ENCODE assay signal across 9 cellular contexts in genomic region chr5:147455321-147455720, GRCh38. TPM values are rescaled to one million over a fixed set of nuclear protein-coding genes. Genes with fewer than 3 reads are reported as not detected.
DNase-seq lines count a peak whose midpoint lies in the region; ATAC-seq and TF ChIP-seq lines count a peak whose summit lies in the region.
"Had no signal": no experiment of that assay in that cellular context is flagged by ENCODE, and none has a peak within 500 bp of the region (broad histone marks: within the 10 kb centered on the region; RNA-seq: fewer than 3 reads in every experiment).

No MANE protein-coding gene starts in this region.

- no TSS peak for BruUV-seq in Caco-2 (replicated peaks; lab: Mats Ljungman, UMichigan)

- no peaks in the 10 kb centered on the region for H3K36me3 ChIP-seq in Caco-2 (ENCODE audit: control insufficient read depth, insufficient read depth, low read length)

- H3K4me1 ChIP-seq in Caco-2, result peaks cover 17% of the 10 kb centered on the region

- DNase-seq in Caco-2, result no peak
- DNase-seq in astrocyte of the cerebellum (ENCODE audit: low read depth), result peak; percentile 90
- no peak for DNase-seq in ACHN
- DNase-seq in OCI-M2 (lab: John Stamatoyannopoulos, UW; ENCODE audit: unreplicated experiment), result no peak
- DNase-seq in NCI-H1930 (lab: John Stamatoyannopoulos, UW), result no peak
- DNase-seq in activated CD4-positive, alpha-beta memory T cell treated with anti-CD3 and anti-CD28 coated beads, Interleukin-2, amount 10 ng/mL, durations not matched to agents 7 days and 5 days, result no peak
- DNase-seq: NCI-H510A treated with DMSO at 0.1 percent for 48 hours had no signal

- no peaks in the 10 kb centered on the region for H3K27me3 ChIP-seq in Caco-2 (replicated peaks; ENCODE audit: control insufficient read depth, insufficient read depth, low read length)

- H3K9me3 Mint-ChIP-seq in Caco-2 (ENCODE audit: unreplicated experiment) (peaks cover 5% of the 10 kb centered on the region), nephron (peaks cover 2% of the 10 kb centered on the region)
- no peaks in the 10 kb centered on the region for H3K9me3 Mint-ChIP-seq in activated CD4-positive, alpha-beta memory T cell treated with anti-CD3 and anti-CD28 coated beads, Interleukin-2, amount 10 ng/mL, durations not matched to agents 7 days and 5 days

- peak; percentile 39 for ATAC-seq in HG02870 (IDR thresholded peaks at IDR 0.05; ENCODE audit: unreplicated experiment)

- H3K27ac Mint-ChIP-seq in Caco-2 (ENCODE audit: unreplicated experiment) (no peak overlapping the region), nephron (peak overlapping the region; percentile 75 to 96 (median 89))
- no peak overlapping the region for H3K27ac Mint-ChIP-seq in activated CD4-positive, alpha-beta memory T cell treated with anti-CD3 and anti-CD28 coated beads, Interleukin-2, amount 10 ng/mL, durations not matched to agents 7 days and 5 days

- no peak for TF ChIP-seq CTCF in Caco-2 (IDR thresholded peaks at IDR 0.05; ENCODE audit: insufficient read depth in 1 of 2, low read depth in 1 of 2, low read length in 1 of 2, severe bottlenecking in 1 of 2, unreplicated experiment in 1 of 2)
- TF ChIP-seq CTCF in astrocyte of the cerebellum (IDR thresholded peaks at IDR 0.05; ENCODE audit: low read depth, low read length, missing control alignments), result no peak
- TF ChIP-seq CTCF in nephron (IDR thresholded peaks at IDR 0.05; ENCODE audit: unreplicated experiment in 3 of 3), result no peak

- in situ Hi-C loops in astrocyte of the cerebellum (cut with HindIII; ENCODE audit: low sequenced_read_pairs) (loop anchor here (5.0 kb wide), 1 partner anchor 82 kb away; no protein-coding TSS in a partner anchor), ACHN (cut with HindIII; ENCODE audit: low pct_ligation_motif_present, low pct_unique_long_range_greater_than_20kb, low sequenced_read_pairs) (loop anchor here (25.0 kb wide), 1 partner anchor 107 kb away; no protein-coding TSS in a partner anchor)

- H3K4me3 Mint-ChIP-seq in Caco-2 (ENCODE audit: unreplicated experiment) (peak overlapping the region; percentile 85), nephron (peak overlapping the region; percentile 93)
- no peak overlapping the region for H3K4me3 Mint-ChIP-seq in activated CD4-positive, alpha-beta memory T cell treated with anti-CD3 and anti-CD28 coated beads, Interleukin-2, amount 10 ng/mL, durations not matched to agents 7 days and 5 days

- intact Hi-C loops in Caco-2 (cut with micrococcal nuclease; ENCODE audit: unreplicated experiment), result no loop called here

- H3K4me3 ChIP-seq in Caco-2 (ENCODE audit: low read depth, low read length) (no peak overlapping the region), astrocyte of the cerebellum (ENCODE audit: low read depth, low read length) (peak overlapping the region; percentile 14)

- H3K27me3 Mint-ChIP-seq in Caco-2 (ENCODE audit: insufficient read depth, unreplicated experiment) (no peaks in the 10 kb centered on the region), nephron (ENCODE audit: low read depth) (peaks cover 32% of the 10 kb centered on the region)
- H3K27me3 Mint-ChIP-seq in activated CD4-positive, alpha-beta memory T cell treated with anti-CD3 and anti-CD28 coated beads, Interleukin-2, amount 10 ng/mL, durations not matched to agents 7 days and 5 days, result peaks cover 36% of the 10 kb centered on the region

- no peaks in the 10 kb centered on the region for H3K9me3 ChIP-seq in Caco-2

- POLR2A ChIA-PET in Caco-2 (lab: Charles Lee), result no interaction called here
- POLR2A ChIA-PET in activated CD4-positive, alpha-beta memory T cell treated with anti-CD3 and anti-CD28 coated beads, Interleukin-2, amount 10 ng/mL, durations not matched to agents 7 days and 5 days (lab: Charles Lee), result no interaction called here

- CTCF ChIA-PET in Caco-2 (lab: Charles Lee), result interaction anchor here (1.7 to 1.8 kb wide), 2 partner anchors 103 to 122 kb away, joined by 6 to 30 read pairs; no protein-coding TSS in a partner anchor
- CTCF ChIA-PET in activated CD4-positive, alpha-beta memory T cell treated with anti-CD3 and anti-CD28 coated beads, Interleukin-2, amount 10 ng/mL, durations not matched to agents 7 days and 5 days (lab: Charles Lee), result interaction anchor here (0.9 kb wide), 2 partner anchors 10 to 105 kb away, joined by 3 to 4 read pairs; no protein-coding TSS in a partner anchor

- H3K4me1 Mint-ChIP-seq in Caco-2 (ENCODE audit: low read depth, unreplicated experiment) (peaks cover 19% of the 10 kb centered on the region), nephron (peaks cover 36% of the 10 kb centered on the region)
- peaks cover 13% of the 10 kb centered on the region for H3K4me1 Mint-ChIP-seq in activated CD4-positive, alpha-beta memory T cell treated with anti-CD3 and anti-CD28 coated beads, Interleukin-2, amount 10 ng/mL, durations not matched to agents 7 days and 5 days

- peaks cover 9% of the 10 kb centered on the region for H3K36me3 Mint-ChIP-seq in Caco-2 (ENCODE audit: insufficient read depth, unreplicated experiment)
- H3K36me3 Mint-ChIP-seq in nephron (ENCODE audit: low read depth), result no peaks in the 10 kb centered on the region
- no peaks in the 10 kb centered on the region for H3K36me3 Mint-ChIP-seq in activated CD4-positive, alpha-beta memory T cell treated with anti-CD3 and anti-CD28 coated beads, Interleukin-2, amount 10 ng/mL, durations not matched to agents 7 days and 5 days (ENCODE audit: low read depth)

RNA-seq across cellular contexts. Expression of gene DPYSL3, which starts 54.5 kb away (rescaled TPM):
- total RNA-seq in Caco-2 (2022), result 106 and 109 TPM in 2 replicates
- not detected for total RNA-seq in activated CD4-positive, alpha-beta memory T cell treated with anti-CD3 and anti-CD28 coated beads, Interleukin-2, amount 10 ng/mL, durations not matched to agents 7 days and 5 days

Comparison
In these comparisons a context has a peak if more than half of its experiments do, and no peak if none do; other contexts are left out.
1. H3K27ac Mint-ChIP-seq: peak in nephron (3 of 3); none in Caco-2 (single experiment) and activated CD4-positive, alpha-beta memory T cell treated with anti-CD3 and anti-CD28 coated beads, Interleukin-2, amount 10 ng/mL, durations not matched to agents 7 days and 5 days (single experiment).
2. RNA of gene DPYSL3, which starts 54.5 kb away (total RNA-seq): 106 to 109 TPM in Caco-2; not detected in activated CD4-positive, alpha-beta memory T cell treated with anti-CD3 and anti-CD28 coated beads, Interleukin-2, amount 10 ng/mL, durations not matched to agents 7 days and 5 days; every median in the first group is over 100 times any median in the second.